9 cellular contexts compared by ENCODE assay signal in genomic region chr1:224928906-224929305, GRCh38. TPM values are rescaled to one million over a fixed set of nuclear protein-coding genes. Genes with fewer than 3 reads are reported as not detected.
DNase-seq lines count a peak whose midpoint lies in the region; ATAC-seq and TF ChIP-seq lines count a peak whose summit lies in the region.
"Had no signal": no experiment of that assay in that cellular context is flagged by ENCODE, and none has a peak within 500 bp of the region (broad histone marks: within the 10 kb centered on the region; RNA-seq: fewer than 3 reads in every experiment).

No MANE protein-coding gene starts in this region.

- H3K4me1 ChIP-seq in GM23338 (ENCODE audit: insufficient read depth) (peaks cover 4% of the 10 kb centered on the region), iPS DF 6.9 (ENCODE audit: control insufficient read depth, insufficient read depth, low read length) (no peaks in the 10 kb centered on the region), Peyer's patch (no peaks in the 10 kb centered on the region)
- H3K4me1 ChIP-seq: uterus had no signal

- TF ChIP-seq CTCF in GM23338 (conservative IDR thresholded peaks at IDR 0.05; ENCODE audit: low read depth in 2 of 2) (no peak), progenitor cell of endocrine pancreas (IDR thresholded peaks at IDR 0.05; ENCODE audit: unreplicated experiment) (no peak), Peyer's patch (IDR thresholded peaks at IDR 0.05) (no peak)

- H3K4me1 Mint-ChIP-seq in GM23338 (no peaks in the 10 kb centered on the region), progenitor cell of endocrine pancreas (ENCODE audit: low read depth) (peaks cover 3% of the 10 kb centered on the region)
- no peaks in the 10 kb centered on the region for H3K4me1 Mint-ChIP-seq in activated T-helper 17 cell treated with anti-CD3 and anti-CD28 coated beads, Interleukin-2, amount 50 U/mL, for 72 hours
- H3K4me1 Mint-ChIP-seq in activated T-helper 2 cell treated with anti-CD3 and anti-CD28 coated beads, Interferon-gamma antibody, Interleukin-2, Interleukin-4, amounts not matched to agents 10 μg/mL and 5 μg/mL and 100 μg/mL, durations not matched to agents 14 hours and 24 hours and 36 hours (ENCODE audit: low read depth), result no peaks in the 10 kb centered on the region

- H3K27me3 Mint-ChIP-seq in GM23338 (ENCODE audit: insufficient read depth, low read depth, poor library complexity), result peaks cover 5% of the 10 kb centered on the region
- H3K27me3 Mint-ChIP-seq in activated T-helper 17 cell treated with anti-CD3 and anti-CD28 coated beads, Interleukin-2, amount 50 U/mL, for 72 hours, result peaks cover 32% of the 10 kb centered on the region
- H3K27me3 Mint-ChIP-seq in progenitor cell of endocrine pancreas, result no peaks in the 10 kb centered on the region
- H3K27me3 Mint-ChIP-seq in activated T-helper 2 cell treated with anti-CD3 and anti-CD28 coated beads, Interferon-gamma antibody, Interleukin-2, Interleukin-4, amounts not matched to agents 10 μg/mL and 5 μg/mL and 100 μg/mL, durations not matched to agents 14 hours and 24 hours and 36 hours (ENCODE audit: low read depth), result peaks cover 16% of the 10 kb centered on the region

- H3F3A ChIP-seq in GM23338 (replicated peaks; ENCODE audit: low read depth), result no peaks in the 10 kb centered on the region

- peaks cover 11% of the 10 kb centered on the region; the same call in 1 of the 2 replicates for H3K36me3 ChIP-seq in GM23338 (ENCODE audit: insufficient read depth)
- no peaks in the 10 kb centered on the region for H3K36me3 ChIP-seq in iPS DF 6.9 (ENCODE audit: control insufficient read depth, insufficient read depth, low read length)
- H3K36me3 ChIP-seq in Peyer's patch, result no peaks in the 10 kb centered on the region
- H3K36me3 ChIP-seq: uterus had no signal

- H3K27ac ChIP-seq in GM23338 (ENCODE audit: low read depth) (no peak overlapping the region), iPS DF 6.9 (ENCODE audit: low read length) (no peak overlapping the region), Peyer's patch (no peak overlapping the region)
- H3K27ac ChIP-seq: uterus had no signal

- H2AFZ ChIP-seq in GM23338, result peak overlapping the region; percentile 78; the same call in 1 of the 2 replicates

- H3K9me2 ChIP-seq in GM23338 (ENCODE audit: insufficient read depth), result no peaks in the 10 kb centered on the region

- no peak for TF ChIP-seq POLR2A in Peyer's patch (IDR thresholded peaks at IDR 0.05)

- H3K4me2 ChIP-seq in GM23338, result peak overlapping the region; percentile 77

- H3K4me3 ChIP-seq in GM23338 (peak overlapping the region; percentile 60), iPS DF 6.9 (ENCODE audit: low read length) (peak overlapping the region; percentile 55; the same call in 1 of the 2 replicates), Peyer's patch (no peak overlapping the region)

- H3K9me3 Mint-ChIP-seq in GM23338 (peaks cover 27% of the 10 kb centered on the region), progenitor cell of endocrine pancreas (ENCODE audit: low read depth) (peaks cover 27% of the 10 kb centered on the region)
- peaks cover 11% of the 10 kb centered on the region for H3K9me3 Mint-ChIP-seq in activated T-helper 17 cell treated with anti-CD3 and anti-CD28 coated beads, Interleukin-2, amount 50 U/mL, for 72 hours
- peaks cover 25% of the 10 kb centered on the region for H3K9me3 Mint-ChIP-seq in activated T-helper 2 cell treated with anti-CD3 and anti-CD28 coated beads, Interferon-gamma antibody, Interleukin-2, Interleukin-4, amounts not matched to agents 10 μg/mL and 5 μg/mL and 100 μg/mL, durations not matched to agents 14 hours and 24 hours and 36 hours

- peaks cover 27% of the 10 kb centered on the region for H3K36me3 Mint-ChIP-seq in GM23338 (ENCODE audit: low read depth)
- peaks cover 6% of the 10 kb centered on the region for H3K36me3 Mint-ChIP-seq in activated T-helper 17 cell treated with anti-CD3 and anti-CD28 coated beads, Interleukin-2, amount 50 U/mL, for 72 hours (ENCODE audit: low read depth)
- H3K36me3 Mint-ChIP-seq in progenitor cell of endocrine pancreas (ENCODE audit: insufficient read depth), result peaks cover 23% of the 10 kb centered on the region
- no peaks in the 10 kb centered on the region for H3K36me3 Mint-ChIP-seq in activated T-helper 2 cell treated with anti-CD3 and anti-CD28 coated beads, Interferon-gamma antibody, Interleukin-2, Interleukin-4, amounts not matched to agents 10 μg/mL and 5 μg/mL and 100 μg/mL, durations not matched to agents 14 hours and 24 hours and 36 hours (ENCODE audit: low read depth)

- no peaks in the 10 kb centered on the region for H3K9me3 ChIP-seq in iPS DF 6.9 (ENCODE audit: control insufficient read depth, insufficient read depth, low read length)
- peaks cover 0 to 8% (median 0%) of the 10 kb centered on the region in 4 donors for H3K9me3 ChIP-seq in Peyer's patch

- H4K20me1 ChIP-seq in GM23338 (replicated peaks; ENCODE audit: insufficient read depth), result no peaks in the 10 kb centered on the region

- H3K4me3 Mint-ChIP-seq in GM23338 (peak overlapping the region; percentile 77), progenitor cell of endocrine pancreas (ENCODE audit: low read depth) (peak overlapping the region; percentile 83)
- H3K4me3 Mint-ChIP-seq in activated T-helper 17 cell treated with anti-CD3 and anti-CD28 coated beads, Interleukin-2, amount 50 U/mL, for 72 hours, result peak overlapping the region; percentile 40
- H3K4me3 Mint-ChIP-seq in activated T-helper 2 cell treated with anti-CD3 and anti-CD28 coated beads, Interferon-gamma antibody, Interleukin-2, Interleukin-4, amounts not matched to agents 10 μg/mL and 5 μg/mL and 100 μg/mL, durations not matched to agents 14 hours and 24 hours and 36 hours (ENCODE audit: low read depth), result no peak overlapping the region

- WGBS in iPS DF 6.9 (ENCODE audit: insufficient coverage, insufficient read length), result no CpG with 5 or more reads among the region's 4 CpGs

- peaks cover 38% of the 10 kb centered on the region for H3K79me2 ChIP-seq in GM23338 (replicated peaks; ENCODE audit: insufficient read depth)

- intact Hi-C loops in activated T-helper 2 cell treated with anti-CD3 and anti-CD28 coated beads, Interferon-gamma antibody, Interleukin-2, Interleukin-4, amounts not matched to agents 10 μg/mL and 5 μg/mL and 100 μg/mL, durations not matched to agents 14 hours and 24 hours and 36 hours (cut with micrococcal nuclease), result loop anchor here (10.0 kb wide), 1 partner anchor 284 kb away; no protein-coding TSS in a partner anchor

- ATAC-seq in GM23338, result no peak
- ATAC-seq in activated T-helper 17 cell treated with anti-CD3 and anti-CD28 coated beads, Interleukin-2, amount 50 U/mL, for 72 hours (replicated peaks), result no peak

- DNase-seq in GM23338 (ENCODE audit: low spot score) (no peak), iPS DF 6.9 (ENCODE audit: low read depth, low spot score) (no peak), progenitor cell of endocrine pancreas (ENCODE audit: low spot score, unreplicated experiment) (no peak), Peyer's patch (no peak), superior temporal gyrus (ENCODE audit: extremely low spot score) (no peak)
- no peak for DNase-seq in stimulated activated naive CD4-positive, alpha-beta T cell (lab: John Stamatoyannopoulos, UW)
- no peak for DNase-seq in activated T-helper 2 cell treated with anti-CD3 and anti-CD28 coated beads, Interferon-gamma antibody, Interleukin-2, Interleukin-4, amounts not matched to agents 10 μg/mL and 5 μg/mL and 100 μg/mL, durations not matched to agents 14 hours and 24 hours and 36 hours (ENCODE audit: low spot score)

- H3K27me3 ChIP-seq in GM23338 (ENCODE audit: insufficient read depth) (peaks cover 4% of the 10 kb centered on the region; the same call in 1 of the 2 replicates), iPS DF 6.9 (ENCODE audit: control insufficient read depth, insufficient read depth, low read length) (no peaks in the 10 kb centered on the region), Peyer's patch (no peaks in the 10 kb centered on the region)
- H3K27me3 ChIP-seq: uterus had no signal

- no peak overlapping the region for H3K27ac Mint-ChIP-seq in GM23338
- no peak overlapping the region for H3K27ac Mint-ChIP-seq in activated T-helper 17 cell treated with anti-CD3 and anti-CD28 coated beads, Interleukin-2, amount 50 U/mL, for 72 hours
- H3K27ac Mint-ChIP-seq in progenitor cell of endocrine pancreas, result peak overlapping the region; percentile 95
- H3K27ac Mint-ChIP-seq in activated T-helper 2 cell treated with anti-CD3 and anti-CD28 coated beads, Interferon-gamma antibody, Interleukin-2, Interleukin-4, amounts not matched to agents 10 μg/mL and 5 μg/mL and 100 μg/mL, durations not matched to agents 14 hours and 24 hours and 36 hours, result no peak overlapping the region

TF ChIP-seq in GM23338, 12 proteins besides CTCF, POLR2A, EP300 and RAD21 (continues in another document):
- TF ChIP-seq EZH2 (IDR thresholded peaks at IDR 0.05; ENCODE audit: low read depth, unreplicated experiment), result no peak
- TF ChIP-seq POLR2AphosphoS5 (IDR thresholded peaks at IDR 0.05; ENCODE audit: low read depth), result no peak
- TF ChIP-seq ZNF331 (CRISPR knock-in tag; IDR thresholded peaks at IDR 0.05; ENCODE audit: low read depth), result no peak
- no peak for TF ChIP-seq JUNB (IDR thresholded peaks at IDR 0.05; ENCODE audit: unreplicated experiment)
- no peak for TF ChIP-seq CREB1 (CRISPR knock-in tag; IDR thresholded peaks at IDR 0.05; ENCODE audit: low read depth)
- no peak for TF ChIP-seq ZNF114 (CRISPR knock-in tag; IDR thresholded peaks at IDR 0.05)
- no peak for TF ChIP-seq NANOG (IDR thresholded peaks at IDR 0.05; ENCODE audit: borderline replicate concordance)
- TF ChIP-seq EZH2phosphoT487 (IDR thresholded peaks at IDR 0.05; ENCODE audit: unreplicated experiment), result no peak
- no peak for TF ChIP-seq ETS1 (IDR thresholded peaks at IDR 0.05)
- no peak for TF ChIP-seq STAT1 (IDR thresholded peaks at IDR 0.05; ENCODE audit: unreplicated experiment)

RNA-seq across cellular contexts. Expression of gene DNAH14, which starts 0.6 kb away (rescaled TPM):
- 41.8 and 55.3 TPM in 2 replicates for total RNA-seq in GM23338 (2014; rRNA removed; shearing (Covaris generic))
- polyA plus RNA-seq in GM23338 (2016; fragmentation: Nextera tagmentation; extraction: Ambion mirVana), result 67.8 and 80.2 TPM in 2 replicates
- total RNA-seq in activated T-helper 17 cell treated with anti-CD3 and anti-CD28 coated beads, Interleukin-2, amount 50 U/mL, for 72 hours, result 1 to 10 TPM in 1 of 2 donors, under 1 TPM in 1; 0.16 to 2.2 TPM
- total RNA-seq in progenitor cell of endocrine pancreas (71.7 and 77.7 TPM in 2 replicates), Peyer's patch (10 to 100 TPM in 1 of 4 donors, 1 to 10 TPM in 3; 6.5 to 11.0 (median 7.4) TPM)
- 0.32 and 0.92 TPM in 2 replicates for total RNA-seq in activated T-helper 2 cell treated with anti-CD3 and anti-CD28 coated beads, Interferon-gamma antibody, Interleukin-2, Interleukin-4, amounts not matched to agents 10 μg/mL and 5 μg/mL and 100 μg/mL, durations not matched to agents 14 hours and 24 hours and 36 hours

Comparison
In these comparisons a context has a peak if more than half of its experiments do, and no peak if none do; other contexts are left out.
1. H3K4me3 ChIP-seq: peak in GM23338 (single experiment) and iPS DF 6.9 (single experiment); none in Peyer's patch (0 of 4).